In genomic region chr11:72369786-72370185, GRCh38 we compare ENCODE assay signal across 28 cellular contexts.
"Had no signal": no experiment of that assay in that cellular context is flagged by ENCODE, and none has a peak within 500 bp of the region (broad histone marks: within the 10 kb centered on the region; RNA-seq: fewer than 3 reads in every experiment).

No MANE protein-coding gene starts in this region.

- DNase-seq: activated CD4-positive, alpha-beta T cell treated with anti-CD3 and anti-CD28 coated beads for 48 hours; activated CD4-positive, alpha-beta T cell treated with anti-CD3 and anti-CD28 coated beads, Interleukin-2, amount 50 U/mL, for 4 hours; activated CD4-positive, CD25-positive, alpha-beta regulatory T cell treated with anti-CD3 and anti-CD28 coated beads, Interleukin-2, amount 50 U/mL, for 72 hours; activated CD8-positive, alpha-beta memory T cell treated with anti-CD3 and anti-CD28 coated beads, Interleukin-2, amount 50 U/mL, for 48 hours; activated CD8-positive, alpha-beta T cell treated with anti-CD3 and anti-CD28 coated beads, Interleukin-2, amount 10 ng/mL, durations not matched to agents 7 days and 5 days; activated naive CD4-positive, alpha-beta T cell treated with anti-CD3 and anti-CD28 coated beads, Interleukin-2, amount 50 U/mL, for 16 hours; activated naive CD8-positive, alpha-beta T cell treated with anti-CD3 and anti-CD28 coated beads, Interleukin-2, amount 10 ng/mL, durations not matched to agents 7 days and 5 days; activated T-cell treated with anti-CD3 and anti-CD28 coated beads, Interleukin-2, amount 50 U/mL, for 1 hour; adrenal gland; aorta; central memory CD4-positive, alpha-beta T cell; Kasumi-1; KBM-7; NCI-H1930; NCI-H2107; NCI-H2171 treated with DMSO at 0.1 percent for 48 hours; NCI-H226; NCI-H526 treated with DMSO at 0.1 percent for 48 hours; NCI-H82; NK-92 treated with Interleukin-12 subunit alpha and Interleukin-12 subunit beta, amount 100 ng/mL, for 24 hours; Peyer's patch; Right ventricle myocardium superior; SJCRH30; T-helper 17 cell; T-helper 9 cell had no signal

- FAIRE-seq: bronchial epithelial cell had no signal

- H3K27me3 ChIP-seq: adrenal gland, Peyer's patch, SJCRH30 had no signal

- H3K27ac ChIP-seq: Peyer's patch, RWPE1, SJCRH30 had no signal

- H3K9me3 ChIP-seq: adrenal gland, Peyer's patch had no signal

- ATAC-seq: activated CD8-positive, alpha-beta T cell treated with anti-CD3 and anti-CD28 coated beads, Interleukin-2, amount 10 ng/mL, durations not matched to agents 7 days and 5 days; T-helper 17 cell; WTC11 had no signal

- H3K36me3 ChIP-seq: adrenal gland, Peyer's patch, SJCRH30 had no signal

- H3K4me3 ChIP-seq: adrenal gland, Peyer's patch, SJCRH30 had no signal

- H3K4me1 ChIP-seq: adrenal gland, Peyer's patch had no signal
